13 cellular contexts compared by ENCODE assay signal in the genomic region with DNA sequence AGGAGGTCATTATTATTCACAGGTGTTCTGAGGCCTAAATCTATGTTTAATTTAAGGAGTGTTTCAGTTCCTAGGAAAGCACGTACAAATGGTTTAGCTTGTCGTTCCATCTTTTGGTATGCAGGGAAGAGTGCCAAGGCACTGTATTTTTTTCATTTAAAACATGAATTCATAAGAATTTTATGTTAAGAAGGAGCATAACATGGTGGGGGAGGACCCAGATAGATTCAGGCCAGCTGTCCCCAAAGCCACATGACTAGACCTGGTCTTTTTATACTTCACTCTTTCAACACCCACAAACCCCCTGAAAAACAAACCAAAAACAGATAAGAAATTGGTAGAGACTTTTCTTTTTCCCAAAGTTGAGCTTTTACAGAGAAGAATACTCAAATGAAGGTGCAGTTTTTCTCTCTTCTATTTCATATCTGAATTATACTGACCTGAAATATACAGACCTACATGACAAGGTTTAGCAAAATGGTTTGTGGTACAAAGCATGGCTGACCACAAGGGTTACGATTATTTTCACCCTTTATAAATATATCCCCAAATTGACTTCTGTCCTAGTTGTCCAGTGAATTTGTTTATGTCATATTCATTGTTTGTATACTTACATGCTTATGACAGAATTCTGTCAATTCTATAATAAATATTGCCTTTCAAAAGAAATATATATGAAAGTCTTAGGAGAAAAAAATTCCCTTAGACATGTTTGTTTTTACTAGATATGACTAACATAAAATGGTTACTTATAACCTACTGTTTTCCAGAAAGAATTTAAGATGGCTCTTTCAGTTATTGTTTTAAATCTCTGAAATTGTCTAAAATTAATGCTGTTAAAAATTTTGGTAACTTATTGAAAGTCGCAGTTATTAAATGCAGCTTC.
DNase-seq lines count a peak whose midpoint lies in the region; ATAC-seq, FAIRE-seq and TF ChIP-seq lines count a peak whose summit lies in the region.
"Had no signal": no experiment of that assay in that cellular context is flagged by ENCODE, and none has a peak within 500 bp of the region (broad histone marks: within the 10 kb centered on the region; RNA-seq: fewer than 3 reads in every experiment).

No MANE protein-coding gene starts in this region.

- no peak for TF ChIP-seq CTCF in A549 (IDR thresholded peaks at IDR 0.05)
- TF ChIP-seq CTCF in HFFc6 (IDR thresholded peaks at IDR 0.05) = no peak
- TF ChIP-seq CTCF in HepG2 (CRISPR knock-in tag; IDR thresholded peaks at IDR 0.05) = no peak

- H3K4me1 Mint-ChIP-seq in HFFc6 (ENCODE audit: low read depth) = peaks cover 73% of the 10 kb centered on the region
- H3K4me1 Mint-ChIP-seq in activated naive CD8-positive, alpha-beta T cell treated with anti-CD3 and anti-CD28 coated beads for 36 hours = peaks cover 32% of the 10 kb centered on the region
- peaks cover 19% of the 10 kb centered on the region for H3K4me1 Mint-ChIP-seq in memory B cell

- TF ChIP-seq RAD21 in A549 (conservative IDR thresholded peaks at IDR 0.05 in 1 of 2, IDR thresholded peaks at IDR 0.05 in 1 of 2) (no peak), HepG2 (CRISPR knock-in tag; IDR thresholded peaks at IDR 0.05) (no peak)

- POLR2A ChIA-PET in A549 (lab: Yijun Ruan, JAX) = interaction anchor here (1.1 kb wide), 1 partner anchor 46 kb away, joined by 3 read pairs; no protein-coding TSS in a partner anchor
- POLR2A ChIA-PET in HepG2 (lab: Yijun Ruan, JAX) = no interaction called here

- peak overlapping the region; percentile 76 for H3K4me2 ChIP-seq in A549
- no peak overlapping the region for H3K4me2 ChIP-seq in HepG2 (ENCODE audit: low read depth, low read length)

- no peak for TF ChIP-seq POLR2A in A549 (IDR thresholded peaks at IDR 0.05; ENCODE audit: low read length)
- no peak for TF ChIP-seq POLR2A in HepG2 (IDR thresholded peaks at IDR 0.05; ENCODE audit: insufficient read depth in 1 of 2, low read depth in 2 of 2, low read length in 2 of 2)

- H3K4me3 ChIP-seq in A549 (0 out of 3 replicates have a peak overlapping the region, but pooled peaks have one; percentile 6), HepG2 (replicated peaks in 1 of 3; ENCODE audit: insufficient read depth in 1 of 3, low read depth in 2 of 3, low read length in 3 of 3) (no peak overlapping the region)
- H3K4me3 ChIP-seq: esophagus squamous epithelium had no signal

- H4K20me1 ChIP-seq in HepG2 (ENCODE audit: insufficient read depth, low read length) = no peaks in the 10 kb centered on the region

- H3K36me3 Mint-ChIP-seq in HFFc6 (ENCODE audit: low read depth) (peaks cover 55% of the 10 kb centered on the region), memory B cell (peaks cover 13% of the 10 kb centered on the region)
- H3K36me3 Mint-ChIP-seq in activated naive CD8-positive, alpha-beta T cell treated with anti-CD3 and anti-CD28 coated beads for 36 hours = no peaks in the 10 kb centered on the region

- 32% methylated on average over 4 of the region's 4 CpGs for WGBS in A549 (ENCODE audit: missing lambda C conversion rate)
- WGBS in HepG2 (ENCODE audit: low lambda C conversion rate) = 94% methylated on average over 4 of the region's 4 CpGs

- H3K9ac ChIP-seq in HepG2 (ENCODE audit: insufficient read depth, low read depth, low read length) = no peak overlapping the region

- peaks cover 2 to 17% of the 10 kb centered on the region in 2 experiments; a peak in 3 of 5 replicates for H3K36me3 ChIP-seq in HepG2 (replicated peaks in 1 of 2; ENCODE audit: control insufficient read depth in 1 of 2, insufficient read depth in 2 of 2, low read length in 2 of 2)

- TF ChIP-seq EP300 in A549 (IDR thresholded peaks at IDR 0.05) = no peak
- TF ChIP-seq EP300 in HepG2 (IDR thresholded peaks at IDR 0.05; ENCODE audit: low read depth in 2 of 2, low read length in 2 of 2) = no peak
- TF ChIP-seq EP300 in HepG2 (CRISPR knock-in tag; IDR thresholded peaks at IDR 0.05; ENCODE audit: borderline replicate concordance) = no peak

- H3K27ac ChIP-seq in A549 = peak overlapping the region; percentile 77 to 86
- H3K27ac ChIP-seq in HepG2 (ENCODE audit: extremely low read length, insufficient read depth, low read length) = no peak overlapping the region
- H3K27ac ChIP-seq: C4-2B, esophagus squamous epithelium had no signal

- H3K27me3 ChIP-seq in HepG2 (ENCODE audit: control insufficient read depth in 1 of 2, insufficient read depth in 2 of 2, low read length in 2 of 2) = no peaks in the 10 kb centered on the region
- H3K27me3 ChIP-seq: esophagus squamous epithelium had no signal

- no peak overlapping the region for H2AFZ ChIP-seq in HepG2 (ENCODE audit: low read length)

- intact Hi-C loops in HepG2 (cut with micrococcal nuclease; ENCODE audit: unreplicated experiment) = no loop called here

- H3K27me3 Mint-ChIP-seq in HFFc6 (ENCODE audit: insufficient read depth) (no peaks in the 10 kb centered on the region), memory B cell (no peaks in the 10 kb centered on the region)
- H3K27me3 Mint-ChIP-seq in activated naive CD8-positive, alpha-beta T cell treated with anti-CD3 and anti-CD28 coated beads for 36 hours = no peaks in the 10 kb centered on the region

- CTCF ChIA-PET in A549 (lab: Yijun Ruan, JAX) (interaction anchor here (0.9 to 6.6 kb wide), 17 partner anchors 15 to 1021 kb away, joined by 3 to 64 read pairs (median 4); no protein-coding TSS in a partner anchor), HepG2 (lab: Yijun Ruan, JAX; ENCODE audit: low intra/inter-chr PET ratio, low total read pairs) (interaction anchor here (2.4 kb wide), 1 partner anchor 193 kb away, joined by 14 read pairs; no protein-coding TSS in a partner anchor)

- in situ Hi-C loops in HepG2 (cut with HindIII; ENCODE audit: extremely low pct_ligation_motif_present, low pct_unique_long_range_greater_than_20kb) = no loop called here

- H3K27ac Mint-ChIP-seq in HFFc6 (peak overlapping the region; percentile 76), memory B cell (peak overlapping the region; percentile 60)
- H3K27ac Mint-ChIP-seq in activated naive CD8-positive, alpha-beta T cell treated with anti-CD3 and anti-CD28 coated beads for 36 hours = peak overlapping the region; percentile 72

- DNase-seq in A549 (ENCODE audit: low read depth in 1 of 2, low spot score in 1 of 2) = no peak
- no peak for DNase-seq in HFFc6
- DNase-seq in activated naive CD8-positive, alpha-beta T cell treated with anti-CD3 and anti-CD28 coated beads for 36 hours = no peak
- no peak for DNase-seq in memory B cell (ENCODE audit: low spot score in 2 of 2)
- no peak for DNase-seq in putamen (ENCODE audit: low spot score)
- DNase-seq in HepG2 (ENCODE audit: low spot score) = no peak
- no peak for DNase-seq in cortex of kidney (lab: John Stamatoyannopoulos, UW)
- DNase-seq in dermis blood vessel endothelial cell = no peak
- DNase-seq: activated CD4-positive, CD25-positive, alpha-beta regulatory T cell; esophagus squamous epithelium; MV-4-11; small intestine had no signal

- BruUV-seq in HepG2 (replicated peaks; lab: Mats Ljungman, UMichigan) = no TSS peak

- no peaks in the 10 kb centered on the region for H3K79me2 ChIP-seq in HepG2 (ENCODE audit: insufficient read depth, low read length)

- H3K9me3 Mint-ChIP-seq in HFFc6 = no peaks in the 10 kb centered on the region
- no peaks in the 10 kb centered on the region for H3K9me3 Mint-ChIP-seq in activated naive CD8-positive, alpha-beta T cell treated with anti-CD3 and anti-CD28 coated beads for 36 hours
- no peaks in the 10 kb centered on the region for H3K9me3 Mint-ChIP-seq in memory B cell

- ATAC-seq in A549 = 0 out of 6 replicates have a peak, but pooled peaks of 1 of the 2 experiments have one; percentile 26
- no peak for ATAC-seq in memory B cell (ENCODE audit: low read depth)
- ATAC-seq in HepG2 = no peak

- H3K9me3 ChIP-seq in A549 = no peaks in the 10 kb centered on the region
- H3K9me3 ChIP-seq in HepG2 (ENCODE audit: low read length) = no peaks in the 10 kb centered on the region
- H3K9me3 ChIP-seq: esophagus squamous epithelium had no signal

- FAIRE-seq in A549 (lab: Jason Lieb, UNC) = peak; percentile 36
- no peak for FAIRE-seq in HepG2 (lab: Jason Lieb, UNC)
- FAIRE-seq: small intestine had no signal

- H3K4me3 Mint-ChIP-seq in HFFc6 (peak overlapping the region; percentile 81), memory B cell (no peak overlapping the region)
- no peak overlapping the region for H3K4me3 Mint-ChIP-seq in activated naive CD8-positive, alpha-beta T cell treated with anti-CD3 and anti-CD28 coated beads for 36 hours

- H3K4me1 ChIP-seq in A549 (peaks cover 72% of the 10 kb centered on the region), HepG2 (ENCODE audit: insufficient read depth, low read length) (no peaks in the 10 kb centered on the region)

TF ChIP-seq in A549, 52 proteins besides CTCF, POLR2A, EP300 and RAD21:
- TF ChIP-seq CBX2 (IDR thresholded peaks at IDR 0.05; ENCODE audit: borderline replicate concordance, low read depth) (no peak), NR3C1 (IDR thresholded peaks at IDR 0.05) (no peak)

TF ChIP-seq in HepG2, 621 proteins besides CTCF, POLR2A, EP300 and RAD21:
- TF ChIP-seq ZNF543 (CRISPR knock-in tag; IDR thresholded peaks at IDR 0.05) (no peak), ZNF614 (CRISPR knock-in tag; IDR thresholded peaks at IDR 0.05; ENCODE audit: borderline replicate concordance) (no peak), ZNF460 (CRISPR knock-in tag; IDR thresholded peaks at IDR 0.05; ENCODE audit: borderline replicate concordance) (no peak), TRIM24 (CRISPR knock-in tag; IDR thresholded peaks at IDR 0.05) (no peak), DMAP1 (CRISPR knock-in tag; IDR thresholded peaks at IDR 0.05) (no peak), ZNF713 (CRISPR knock-in tag; IDR thresholded peaks at IDR 0.05) (no peak), PCBP2 (optimal IDR thresholded peaks at IDR 0.05; ENCODE audit: low read depth, low read length, poor library complexity, severe bottlenecking) (no peak), POLR2G (IDR thresholded peaks at IDR 0.05; ENCODE audit: low read depth, low read length) (no peak), HCFC1 (IDR thresholded peaks at IDR 0.05; ENCODE audit: low read depth, low read length) (no peak)
